ENCODE assay signal across 14 cellular contexts in genomic region chr16:79751785-79752184, GRCh38.
DNase-seq lines count a peak whose midpoint lies in the region; ATAC-seq and TF ChIP-seq lines count a peak whose summit lies in the region.
"Had no signal": no experiment of that assay in that cellular context is flagged by ENCODE, and none has a peak within 500 bp of the region (broad histone marks: within the 10 kb centered on the region; RNA-seq: fewer than 3 reads in every experiment).

No MANE protein-coding gene starts in this region.

- H3K4me1 ChIP-seq in body of pancreas: no peaks in the 10 kb centered on the region
- peaks cover 23% of the 10 kb centered on the region for H3K4me1 ChIP-seq in foreskin keratinocyte
- no peaks in the 10 kb centered on the region for H3K4me1 ChIP-seq in upper lobe of right lung
- H3K4me1 ChIP-seq: thyroid gland had no signal

- DNase-seq in body of pancreas (peak in 3 of 4 donors; percentile 15 to 34 (median 16)), foreskin keratinocyte (peak; percentile 69 to 84), upper lobe of right lung (no peak), GM19240 (ENCODE audit: insufficient read length, low spot score) (no peak), type B pancreatic cell (ENCODE audit: extremely low spot score, unreplicated experiment) (no peak), COLO668 (lab: John Stamatoyannopoulos, UW; ENCODE audit: unreplicated experiment) (no peak), NCI-H69 (lab: John Stamatoyannopoulos, UW) (no peak)
- DNase-seq: activated CD4-positive, alpha-beta T cell treated with anti-CD3 and anti-CD28 coated beads, Interleukin-2, amount 10 ng/mL, durations not matched to agents 24 days and 14 days; activated T-cell treated with anti-CD3 and anti-CD28 coated beads, Interleukin-2, amount 50 U/mL, for 72 hours; NCI-H2029 treated with DMSO at 0.1 percent for 48 hours; RPMI8226; T-helper 17 cell; thyroid gland had no signal

- H3K27me3 ChIP-seq in body of pancreas (no peaks in the 10 kb centered on the region), foreskin keratinocyte (no peaks in the 10 kb centered on the region), upper lobe of right lung (no peaks in the 10 kb centered on the region)
- H3K27me3 ChIP-seq: thyroid gland had no signal

- ATAC-seq in body of pancreas (no peak), foreskin keratinocyte (peak; percentile 91), upper lobe of right lung (peak; percentile 14)
- ATAC-seq: activated T-cell treated with anti-CD3 and anti-CD28 coated beads, Interleukin-2, amount 50 U/mL, for 72 hours; T-helper 17 cell had no signal

- H3K36me3 ChIP-seq in body of pancreas (replicated peaks in 1 of 2; ENCODE audit: insufficient read depth in 1 of 2, low read depth in 2 of 2) (no peaks in the 10 kb centered on the region), upper lobe of right lung (no peaks in the 10 kb centered on the region)
- H3K36me3 ChIP-seq: thyroid gland had no signal

- H3K9me3 Mint-ChIP-seq in nephron (peaks cover 18% of the 10 kb centered on the region), type B pancreatic cell (peaks cover 9% of the 10 kb centered on the region)

- no peak for TF ChIP-seq POLR2A in body of pancreas (IDR thresholded peaks at IDR 0.05)

- TF ChIP-seq CTCF in body of pancreas (IDR thresholded peaks at IDR 0.05) (no peak), foreskin keratinocyte (conservative IDR thresholded peaks at IDR 0.05) (no peak), nephron (IDR thresholded peaks at IDR 0.05; ENCODE audit: unreplicated experiment in 3 of 3) (no peak), upper lobe of right lung (IDR thresholded peaks at IDR 0.05) (no peak), type B pancreatic cell (conservative IDR thresholded peaks at IDR 0.05) (no peak)

- peaks cover 36% of the 10 kb centered on the region for H3K4me1 Mint-ChIP-seq in nephron
- H3K4me1 Mint-ChIP-seq in type B pancreatic cell (ENCODE audit: unreplicated experiment): peaks cover 16% of the 10 kb centered on the region

- H3K27ac ChIP-seq in body of pancreas (no peak overlapping the region), foreskin keratinocyte (peak overlapping the region; percentile 33), upper lobe of right lung (no peak overlapping the region)
- H3K27ac ChIP-seq: thyroid gland had no signal

- H3K27ac Mint-ChIP-seq in nephron (peak overlapping the region in 2 of 3 experiments; percentile 62 to 87), type B pancreatic cell (no peak overlapping the region)
- H3K27ac Mint-ChIP-seq: activated CD4-positive, alpha-beta T cell treated with anti-CD3 and anti-CD28 coated beads, Interleukin-2, amount 10 ng/mL, durations not matched to agents 24 days and 14 days; activated T-cell treated with anti-CD3 and anti-CD28 coated beads, Interleukin-2, amount 50 U/mL, for 72 hours; T-helper 17 cell had no signal

- H3K36me3 Mint-ChIP-seq in nephron (ENCODE audit: low read depth) (peaks cover 9% of the 10 kb centered on the region), type B pancreatic cell (peaks cover 3% of the 10 kb centered on the region)

- H3K27me3 Mint-ChIP-seq in nephron (ENCODE audit: low read depth) (no peaks in the 10 kb centered on the region), type B pancreatic cell (no peaks in the 10 kb centered on the region)
- H3K27me3 Mint-ChIP-seq: T-helper 17 cell had no signal

- 79 to 95% methylated on average over 4 of the region's 4 CpGs for WGBS in body of pancreas, 2 donors

- H3K4me3 Mint-ChIP-seq in nephron (no peak overlapping the region), type B pancreatic cell (no peak overlapping the region)
- H3K4me3 Mint-ChIP-seq: activated CD4-positive, alpha-beta T cell treated with anti-CD3 and anti-CD28 coated beads, Interleukin-2, amount 10 ng/mL, durations not matched to agents 24 days and 14 days; activated T-cell treated with anti-CD3 and anti-CD28 coated beads, Interleukin-2, amount 50 U/mL, for 72 hours; T-helper 17 cell had no signal

- H3K9me3 ChIP-seq in body of pancreas (no peaks in the 10 kb centered on the region), upper lobe of right lung (no peaks in the 10 kb centered on the region)
- H3K9me3 ChIP-seq: thyroid gland had no signal

- intact Hi-C loops in body of pancreas (cut with DNase I) (no loop called here), upper lobe of right lung (cut with DNase I) (no loop called here)

- H3K4me3 ChIP-seq in body of pancreas (no peak overlapping the region), upper lobe of right lung (no peak overlapping the region)
- H3K4me3 ChIP-seq: thyroid gland had no signal

Comparison
In these comparisons a context has a peak if more than half of its experiments do, and no peak if none do; other contexts are left out.
1. DNase-seq: peak in body of pancreas (3 of 4) and foreskin keratinocyte (2 of 2); none in upper lobe of right lung (single experiment), GM19240 (single experiment), type B pancreatic cell (single experiment), COLO668 (single experiment) and NCI-H69 (single experiment).